In genomic region chr7:4439444-4439843, GRCh38 we compare ENCODE assay signal across 27 cellular contexts.
DNase-seq lines count a peak whose midpoint lies in the region; ATAC-seq, FAIRE-seq and TF ChIP-seq lines count a peak whose summit lies in the region.
"Had no signal": no experiment of that assay in that cellular context is flagged by ENCODE, and none has a peak within 500 bp of the region (broad histone marks: within the 10 kb centered on the region; RNA-seq: fewer than 3 reads in every experiment).

No MANE protein-coding gene starts in this region.

- no peak overlapping the region for H3K4me3 Mint-ChIP-seq in stimulated activated memory B cell treated with anti-CD40 and anti-IgM and Interleukin-4, amounts not matched to agents 10 μg/mL and 1 μg/mL and 100 μg/mL, for 72 hours
- H3K4me3 Mint-ChIP-seq: CD14-positive monocyte; CD4-positive, alpha-beta T cell; CD8-positive, alpha-beta memory T cell had no signal

- peak; percentile 92 for FAIRE-seq in urothelium cell line (lab: Jason Lieb, UNC)
- FAIRE-seq: A549, D721Med, GM12878, GM19239, H1 had no signal

- no peaks in the 10 kb centered on the region for H3K36me3 Mint-ChIP-seq in stimulated activated memory B cell treated with anti-CD40 and anti-IgM and Interleukin-4, amounts not matched to agents 10 μg/mL and 1 μg/mL and 100 μg/mL, for 72 hours
- H3K36me3 Mint-ChIP-seq: CD14-positive monocyte; CD8-positive, alpha-beta memory T cell had no signal

- peak; percentile 80 for ATAC-seq in Right ventricle myocardium superior (ENCODE audit: poor library complexity)
- ATAC-seq in left cardiac atrium: no peak
- ATAC-seq in left ventricle myocardium superior: peak; percentile 88
- no peak for ATAC-seq in stimulated activated memory B cell treated with anti-CD40 and anti-IgM and Interleukin-4, amounts not matched to agents 10 μg/mL and 1 μg/mL and 100 μg/mL, for 72 hours
- ATAC-seq: A549, GM12878 had no signal

- H3K27ac ChIP-seq in VCaP: 0 out of 2 replicates have a peak overlapping the region, but pooled peaks have one; percentile 5
- H3K27ac ChIP-seq: A549; BLaER1 treated with 17β-estradiol and CSF1 and Interleukin-3, amounts not matched to agents 10 nM and 100 nM; GM23248 had no signal

- no peaks in the 10 kb centered on the region for H3K4me1 Mint-ChIP-seq in stimulated activated memory B cell treated with anti-CD40 and anti-IgM and Interleukin-4, amounts not matched to agents 10 μg/mL and 1 μg/mL and 100 μg/mL, for 72 hours
- H3K4me1 Mint-ChIP-seq: CD14-positive monocyte; CD8-positive, alpha-beta memory T cell had no signal

- H3K27me3 Mint-ChIP-seq in stimulated activated memory B cell treated with anti-CD40 and anti-IgM and Interleukin-4, amounts not matched to agents 10 μg/mL and 1 μg/mL and 100 μg/mL, for 72 hours: peaks cover 32% of the 10 kb centered on the region

- DNase-seq in Right ventricle myocardium superior (no peak), left cardiac atrium (no peak), left ventricle myocardium superior (no peak), urothelium cell line (ENCODE audit: low spot score) (no peak)
- DNase-seq in activated naive CD4-positive, alpha-beta T cell treated with anti-CD3 and anti-CD28 coated beads, Interleukin-2, amount 50 U/mL, for 16 hours: no peak
- DNase-seq: 8988T; ACHN; AML-193; BE2C; CD4-positive, alpha-beta T cell; CD8-positive, alpha-beta memory T cell; DMS 273 treated with DMSO at 0.1 percent for 48 hours; DMS79; EL; GDM1; GM23248; H7; HCEC 1CT had no signal

- intact Hi-C loops in Right ventricle myocardium superior (cut with DNase I): no loop called here
- intact Hi-C loops in left cardiac atrium (cut with DNase I): no loop called here
- intact Hi-C loops in left ventricle myocardium superior (cut with micrococcal nuclease): no loop called here

- H3K27ac Mint-ChIP-seq in stimulated activated memory B cell treated with anti-CD40 and anti-IgM and Interleukin-4, amounts not matched to agents 10 μg/mL and 1 μg/mL and 100 μg/mL, for 72 hours: no peak overlapping the region
- H3K27ac Mint-ChIP-seq: CD14-positive monocyte; CD4-positive, alpha-beta T cell had no signal

- no peaks in the 10 kb centered on the region for H3K9me3 Mint-ChIP-seq in stimulated activated memory B cell treated with anti-CD40 and anti-IgM and Interleukin-4, amounts not matched to agents 10 μg/mL and 1 μg/mL and 100 μg/mL, for 72 hours
- H3K9me3 Mint-ChIP-seq: CD4-positive, alpha-beta T cell had no signal

- no peak for TF ChIP-seq CTCF in VCaP (conservative IDR thresholded peaks at IDR 0.05)

Comparison
In these comparisons a context has a peak if more than half of its experiments do, and no peak if none do; other contexts are left out.
1. ATAC-seq: peak in Right ventricle myocardium superior (single experiment) and left ventricle myocardium superior (single experiment); none in left cardiac atrium (0 of 2) and stimulated activated memory B cell treated with anti-CD40 and anti-IgM and Interleukin-4, amounts not matched to agents 10 μg/mL and 1 μg/mL and 100 μg/mL, for 72 hours (single experiment).